ENCODE assay signal across 8 cellular contexts in the genomic region with DNA sequence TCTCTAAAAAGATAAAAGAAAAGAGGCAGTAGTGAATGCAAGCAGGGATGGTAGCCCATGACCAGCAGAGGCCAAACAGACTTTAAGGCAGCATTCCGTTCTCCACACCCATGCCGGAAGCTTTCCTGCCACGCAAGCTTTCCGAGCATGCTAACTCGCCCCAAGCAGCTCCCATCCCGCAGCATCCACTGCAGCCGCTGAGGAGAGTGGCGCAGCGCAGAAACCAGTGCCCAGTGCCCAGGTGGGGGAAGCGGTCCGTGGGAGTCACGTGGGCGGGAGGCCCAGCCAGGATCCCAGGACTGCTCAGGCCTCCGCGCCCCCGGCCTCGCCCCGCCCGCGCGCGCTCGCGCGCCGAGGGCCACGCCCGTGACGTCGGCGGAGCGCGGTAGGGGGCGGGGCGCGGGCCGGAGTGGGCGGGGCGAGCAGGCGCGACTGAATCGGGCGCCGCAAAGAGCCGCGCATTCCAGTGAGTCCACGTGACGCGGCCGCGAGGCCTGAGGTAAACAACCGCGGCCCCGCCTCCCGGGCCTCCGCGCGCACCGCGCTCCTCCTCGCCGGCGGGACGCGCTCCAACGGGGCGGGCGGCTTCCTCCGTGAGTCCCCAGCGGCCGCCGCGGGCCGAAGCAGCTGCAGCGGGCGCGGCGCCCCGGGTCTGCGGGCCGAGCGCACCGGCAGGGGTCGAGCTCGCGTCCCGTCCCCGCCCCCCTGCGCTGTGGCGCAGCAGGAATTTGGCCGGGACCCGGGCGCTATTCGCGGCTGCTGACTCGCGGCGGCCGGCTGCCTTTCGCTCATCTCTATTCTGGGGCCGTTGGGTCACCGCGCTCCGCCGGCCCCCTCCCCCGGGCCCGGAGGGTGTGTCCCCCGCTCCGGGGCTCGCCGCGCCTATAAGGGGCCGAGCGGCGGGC. TPM values are rescaled to one million over a fixed set of nuclear protein-coding genes. Genes with fewer than 3 reads are reported as not detected.
A peak's percentile ranks its signal among the peaks of the same experiment; 100 is the strongest.
DNase-seq lines count a peak whose midpoint lies in the region; ATAC-seq and FAIRE-seq lines count a peak whose summit lies in the region.

A gene with protein sequence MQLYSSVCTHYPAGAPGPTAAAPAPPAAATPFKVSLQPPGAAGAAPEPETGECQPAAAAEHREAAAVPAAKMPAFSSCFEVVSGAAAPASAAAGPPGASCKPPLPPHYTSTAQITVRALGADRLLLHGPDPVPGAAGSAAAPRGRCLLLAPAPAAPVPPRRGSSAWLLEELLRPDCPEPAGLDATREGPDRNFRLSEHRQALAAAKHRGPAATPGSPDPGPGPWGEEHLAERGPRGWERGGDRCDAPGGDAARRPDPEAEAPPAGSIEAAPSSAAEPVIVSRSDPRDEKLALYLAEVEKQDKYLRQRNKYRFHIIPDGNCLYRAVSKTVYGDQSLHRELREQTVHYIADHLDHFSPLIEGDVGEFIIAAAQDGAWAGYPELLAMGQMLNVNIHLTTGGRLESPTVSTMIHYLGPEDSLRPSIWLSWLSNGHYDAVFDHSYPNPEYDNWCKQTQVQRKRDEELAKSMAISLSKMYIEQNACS (plus strand): TSS at position 529 of the 905 bp plus-strand sequence. CDS start 383 bp downstream, outside the sequence.

- peaks cover 27 to 29% of the 10 kb centered on the region in 2 donors for H3K4me1 ChIP-seq in naive thymus-derived CD4-positive, alpha-beta T cell (ENCODE audit: control insufficient read depth in 2 of 2, insufficient read depth in 2 of 2, low read length in 2 of 2)

- H3K36me3 Mint-ChIP-seq in IgD-negative memory B cell = peaks cover 4% of the 10 kb centered on the region
- peaks cover 16% of the 10 kb centered on the region for H3K36me3 Mint-ChIP-seq in activated T-helper 1 cell treated with anti-CD3 and anti-CD28 coated beads, Interleukin-12 subunit alpha, Interleukin-12 subunit beta, Interleukin-2, Interleukin-4 antibody, amounts not matched to agents 30 ng/mL and 10 ng/mL and 1 ng/mL, durations not matched to agents 14 hours and 24 hours and 36 hours (ENCODE audit: low read depth)
- peaks cover 0 to 19% (median 0%) of the 10 kb centered on the region in 5 donors for H3K36me3 Mint-ChIP-seq in naive thymus-derived CD4-positive, alpha-beta T cell
- H3K36me3 Mint-ChIP-seq in stimulated activated memory B cell treated with anti-CD40 and anti-IgM and Interleukin-4, amounts not matched to agents 10 μg/mL and 1 μg/mL and 100 μg/mL, for 72 hours = peaks cover 23% of the 10 kb centered on the region

- CTCF ChIA-PET in naive thymus-derived CD4-positive, alpha-beta T cell (lab: Charles Lee) = interaction anchor here (1.0 to 1.2 kb wide), 2 partner anchors 19 to 124 kb away, joined by 3 to 4 read pairs; no protein-coding TSS in a partner anchor

- peak within 1 kb of the TSS; percentile 88 to 96 (median 94) for H3K4me3 Mint-ChIP-seq in IgD-negative memory B cell
- H3K4me3 Mint-ChIP-seq in activated T-helper 1 cell treated with anti-CD3 and anti-CD28 coated beads, Interleukin-12 subunit alpha, Interleukin-12 subunit beta, Interleukin-2, Interleukin-4 antibody, amounts not matched to agents 30 ng/mL and 10 ng/mL and 1 ng/mL, durations not matched to agents 14 hours and 24 hours and 36 hours = peak within 1 kb of the TSS; percentile 83
- H3K4me3 Mint-ChIP-seq in naive thymus-derived CD4-positive, alpha-beta T cell = peak within 1 kb of the TSS; percentile 81 to 99 (median 90)
- peak within 1 kb of the TSS; percentile 95 for H3K4me3 Mint-ChIP-seq in stimulated activated memory B cell treated with anti-CD40 and anti-IgM and Interleukin-4, amounts not matched to agents 10 μg/mL and 1 μg/mL and 100 μg/mL, for 72 hours

- no peaks in the 10 kb centered on the region for H3K9me3 ChIP-seq in naive thymus-derived CD4-positive, alpha-beta T cell (ENCODE audit: control insufficient read depth in 2 of 3, low read length in 3 of 3)

- POLR2A ChIA-PET in naive thymus-derived CD4-positive, alpha-beta T cell (lab: Charles Lee) = interaction anchor here (0.6 to 3.1 kb wide), 14 partner anchors 9 to 1922 kb away, joined by 3 to 23 read pairs (median 4); a partner anchor contains a TSS

- peak within 1 kb of the TSS; percentile 92 for H3K27ac ChIP-seq in naive thymus-derived CD4-positive, alpha-beta T cell (ENCODE audit: low read depth, low read length)

- intact Hi-C loops in activated T-helper 1 cell treated with anti-CD3 and anti-CD28 coated beads, Interleukin-12 subunit alpha, Interleukin-12 subunit beta, Interleukin-2, Interleukin-4 antibody, amounts not matched to agents 30 ng/mL and 10 ng/mL and 1 ng/mL, durations not matched to agents 14 hours and 24 hours and 36 hours (cut with micrococcal nuclease) = loop anchor here (1.0 to 5.0 kb wide), 5 partner anchors 26 to 1579 kb away; a partner anchor contains a TSS
- intact Hi-C loops in naive thymus-derived CD4-positive, alpha-beta T cell (cut with micrococcal nuclease) = loop anchor here (1.0 to 10.0 kb wide), 15 partner anchors 69 to 1906 kb away; a partner anchor contains a TSS

- peak; percentile 96 for DNase-seq in DMS53 treated with DMSO at 0.1 percent for 48 hours (lab: John Stamatoyannopoulos, UW; ENCODE audit: unreplicated experiment)
- DNase-seq in RCC 7860 (ENCODE audit: low spot score) = peak; percentile 78
- peak; percentile 94 for DNase-seq in activated T-helper 1 cell treated with anti-CD3 and anti-CD28 coated beads, Interleukin-12 subunit alpha, Interleukin-12 subunit beta, Interleukin-2, Interleukin-4 antibody, amounts not matched to agents 30 ng/mL and 10 ng/mL and 1 ng/mL, durations not matched to agents 14 hours and 24 hours and 36 hours (ENCODE audit: low spot score)
- DNase-seq in fibroblast of gingiva (ENCODE audit: low read depth) = peak; percentile 95
- DNase-seq in naive thymus-derived CD4-positive, alpha-beta T cell = peak; percentile 89 to 99 (median 95)

- no peaks in the 10 kb centered on the region for H3K27me3 ChIP-seq in naive thymus-derived CD4-positive, alpha-beta T cell (ENCODE audit: control insufficient read depth in 2 of 2, insufficient read depth in 2 of 2, low read length in 2 of 2)

- ATAC-seq in GM21576 (IDR thresholded peaks at IDR 0.05; ENCODE audit: unreplicated experiment) = peak; percentile 82
- peak; percentile 96 for ATAC-seq in naive thymus-derived CD4-positive, alpha-beta T cell
- peak; percentile 93 for ATAC-seq in stimulated activated memory B cell treated with anti-CD40 and anti-IgM and Interleukin-4, amounts not matched to agents 10 μg/mL and 1 μg/mL and 100 μg/mL, for 72 hours

- FAIRE-seq in RCC 7860 (lab: Jason Lieb, UNC) = no peak

- H3K4me1 Mint-ChIP-seq in IgD-negative memory B cell = peaks cover 24 to 37% (median 32%) of the 10 kb centered on the region in 3 donors
- H3K4me1 Mint-ChIP-seq in activated T-helper 1 cell treated with anti-CD3 and anti-CD28 coated beads, Interleukin-12 subunit alpha, Interleukin-12 subunit beta, Interleukin-2, Interleukin-4 antibody, amounts not matched to agents 30 ng/mL and 10 ng/mL and 1 ng/mL, durations not matched to agents 14 hours and 24 hours and 36 hours (ENCODE audit: low read depth) = peaks cover 47% of the 10 kb centered on the region
- peaks cover 28 to 44% (median 39%) of the 10 kb centered on the region in 7 donors for H3K4me1 Mint-ChIP-seq in naive thymus-derived CD4-positive, alpha-beta T cell
- H3K4me1 Mint-ChIP-seq in stimulated activated memory B cell treated with anti-CD40 and anti-IgM and Interleukin-4, amounts not matched to agents 10 μg/mL and 1 μg/mL and 100 μg/mL, for 72 hours = peaks cover 50% of the 10 kb centered on the region

- H3K27ac Mint-ChIP-seq in IgD-negative memory B cell = peak within 1 kb of the TSS; percentile 94 to 99 (median 98)
- H3K27ac Mint-ChIP-seq in activated T-helper 1 cell treated with anti-CD3 and anti-CD28 coated beads, Interleukin-12 subunit alpha, Interleukin-12 subunit beta, Interleukin-2, Interleukin-4 antibody, amounts not matched to agents 30 ng/mL and 10 ng/mL and 1 ng/mL, durations not matched to agents 14 hours and 24 hours and 36 hours = peak within 1 kb of the TSS; percentile 84
- H3K27ac Mint-ChIP-seq in naive thymus-derived CD4-positive, alpha-beta T cell = peak within 1 kb of the TSS; percentile 89 to 96 (median 94)
- peak within 1 kb of the TSS; percentile 84 for H3K27ac Mint-ChIP-seq in stimulated activated memory B cell treated with anti-CD40 and anti-IgM and Interleukin-4, amounts not matched to agents 10 μg/mL and 1 μg/mL and 100 μg/mL, for 72 hours

- peak within 1 kb of the TSS; percentile 96 for H3K4me3 ChIP-seq in naive thymus-derived CD4-positive, alpha-beta T cell (ENCODE audit: low read length)

- no peaks in the 10 kb centered on the region for H3K27me3 Mint-ChIP-seq in IgD-negative memory B cell
- peaks cover 5% of the 10 kb centered on the region for H3K27me3 Mint-ChIP-seq in activated T-helper 1 cell treated with anti-CD3 and anti-CD28 coated beads, Interleukin-12 subunit alpha, Interleukin-12 subunit beta, Interleukin-2, Interleukin-4 antibody, amounts not matched to agents 30 ng/mL and 10 ng/mL and 1 ng/mL, durations not matched to agents 14 hours and 24 hours and 36 hours (ENCODE audit: insufficient read depth)
- H3K27me3 Mint-ChIP-seq in naive thymus-derived CD4-positive, alpha-beta T cell = peaks cover 0 to 8% (median 0%) of the 10 kb centered on the region in 5 donors
- no peaks in the 10 kb centered on the region for H3K27me3 Mint-ChIP-seq in stimulated activated memory B cell treated with anti-CD40 and anti-IgM and Interleukin-4, amounts not matched to agents 10 μg/mL and 1 μg/mL and 100 μg/mL, for 72 hours

- H3K36me3 ChIP-seq in naive thymus-derived CD4-positive, alpha-beta T cell (ENCODE audit: control insufficient read depth in 2 of 3, insufficient read depth in 3 of 3, low read length in 3 of 3) = no peaks in the 10 kb centered on the region

- peaks cover 0 to 2% (median 0%) of the 10 kb centered on the region in 3 donors for H3K9me3 Mint-ChIP-seq in IgD-negative memory B cell
- no peaks in the 10 kb centered on the region for H3K9me3 Mint-ChIP-seq in activated T-helper 1 cell treated with anti-CD3 and anti-CD28 coated beads, Interleukin-12 subunit alpha, Interleukin-12 subunit beta, Interleukin-2, Interleukin-4 antibody, amounts not matched to agents 30 ng/mL and 10 ng/mL and 1 ng/mL, durations not matched to agents 14 hours and 24 hours and 36 hours
- H3K9me3 Mint-ChIP-seq in naive thymus-derived CD4-positive, alpha-beta T cell = no peaks in the 10 kb centered on the region
- H3K9me3 Mint-ChIP-seq in stimulated activated memory B cell treated with anti-CD40 and anti-IgM and Interleukin-4, amounts not matched to agents 10 μg/mL and 1 μg/mL and 100 μg/mL, for 72 hours = no peaks in the 10 kb centered on the region

RNA-seq across cellular contexts. Expression of the gene that starts here (rescaled TPM):
- 16.4 TPM for polyA plus RNA-seq in IgD-negative memory B cell
- total RNA-seq in activated T-helper 1 cell treated with anti-CD3 and anti-CD28 coated beads, Interleukin-12 subunit alpha, Interleukin-12 subunit beta, Interleukin-2, Interleukin-4 antibody, amounts not matched to agents 30 ng/mL and 10 ng/mL and 1 ng/mL, durations not matched to agents 14 hours and 24 hours and 36 hours = 19.1 and 20.3 TPM in 2 replicates
- total RNA-seq in naive thymus-derived CD4-positive, alpha-beta T cell = 100 to 1,000 TPM in 1 of 5 experiments, 10 to 100 TPM in 4; 20.7 to 118 (median 44.5) TPM
- polyA plus RNA-seq in naive thymus-derived CD4-positive, alpha-beta T cell = 1 to 10 TPM; 8.1 to 8.7 TPM

Comparison
In these comparisons a context has a peak if more than half of its experiments do, and no peak if none do; other contexts are left out.
1. Peak in every context shown above with its lines: DNase-seq, ATAC-seq, H3K4me3 ChIP-seq and H3K27ac ChIP-seq.